ENCODE assay signal across 34 cellular contexts in the genomic region with DNA sequence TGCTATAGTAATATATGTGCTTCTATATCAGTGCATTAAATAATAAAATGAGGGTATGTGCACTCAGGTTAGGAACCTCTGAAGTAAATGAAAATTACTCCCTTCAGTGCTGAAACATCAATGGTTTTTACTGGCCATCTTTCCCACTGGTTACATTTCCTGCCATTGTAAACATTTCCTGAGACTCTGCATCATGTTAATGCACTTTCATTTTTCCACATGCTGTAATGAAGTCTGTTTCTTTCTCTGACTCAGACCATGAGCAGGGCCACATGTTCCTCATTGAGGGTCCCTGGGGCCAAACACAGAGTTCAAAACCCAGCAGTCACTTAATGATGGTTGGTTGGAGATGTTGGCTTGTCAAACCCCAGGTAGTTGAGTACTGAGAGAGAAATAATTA. TPM values are rescaled to one million over a fixed set of nuclear protein-coding genes. Genes with fewer than 3 reads are reported as not detected.
"Had no signal": no experiment of that assay in that cellular context is flagged by ENCODE, and none has a peak within 500 bp of the region (broad histone marks: within the 10 kb centered on the region; RNA-seq: fewer than 3 reads in every experiment).

No MANE protein-coding gene starts in this region.

- ATAC-seq: activated CD4-positive, alpha-beta T cell treated with anti-CD3 and anti-CD28 coated beads for 36 hours had no signal

- DNase-seq: activated CD4-positive, alpha-beta T cell treated with anti-CD3 and anti-CD28 coated beads for 36 hours; activated CD4-positive, alpha-beta T cell treated with anti-CD3 and anti-CD28 coated beads, Interleukin-2, amount 50 U/mL, for 4 hours; activated CD4-positive, CD25-positive, alpha-beta regulatory T cell; activated effector memory CD4-positive, alpha-beta T cell treated with anti-CD3 and anti-CD28 coated beads, Interleukin-2, amount 50 U/mL, for 16 hours; activated naive CD4-positive, alpha-beta T cell treated with anti-CD3 and anti-CD28 coated beads for 36 hours; activated naive CD8-positive, alpha-beta T cell treated with anti-CD3 and anti-CD28 coated beads for 36 hours; adrenal gland; brain microvascular endothelial cell; caudate nucleus; cortex of kidney; endodermal cell; esophagus squamous epithelium; foreskin melanocyte; glutamatergic neuron; islet precursor cell; left ventricle myocardium inferior; naive B cell; nephron progenitor cell; ovary; stimulated activated CD4-positive, alpha-beta T cell treated with anti-CD3 and anti-CD28 coated beads, Interleukin-1b, Interleukin-23, amount 100 ng/mL, for 48 hours; stimulated activated naive CD4-positive, alpha-beta T cell; T-helper 1 cell had no signal

- H3K36me3 Mint-ChIP-seq: activated naive CD8-positive, alpha-beta T cell treated with anti-CD3 and anti-CD28 coated beads for 36 hours; mesothelial cell of epicardium; naive B cell had no signal

- H3K4me1 ChIP-seq: adrenal gland, ascending aorta, left ventricle myocardium inferior, right atrium auricular region, tibial nerve had no signal

- H3K9me3 ChIP-seq: adrenal gland, ascending aorta, left ventricle myocardium inferior, neutrophil, ovary, prostate gland, right atrium auricular region, suprapubic skin, tibial nerve had no signal

- H3K4me2 ChIP-seq: smooth muscle cell had no signal

- H3K4me1 Mint-ChIP-seq: activated CD4-positive, alpha-beta T cell treated with anti-CD3 and anti-CD28 coated beads for 36 hours; activated naive CD8-positive, alpha-beta T cell treated with anti-CD3 and anti-CD28 coated beads for 36 hours; endodermal cell; mesothelial cell of epicardium; naive B cell; nephron progenitor cell had no signal

- H3K4me3 ChIP-seq: adrenal gland, ascending aorta, esophagus squamous epithelium, left ventricle myocardium inferior, lung, ovary, prostate gland, right atrium auricular region, smooth muscle cell, suprapubic skin, tibial nerve had no signal

- H3K27ac ChIP-seq: adrenal gland, ascending aorta, brain microvascular endothelial cell, epithelial cell of prostate, esophagus squamous epithelium, left ventricle myocardium inferior, neutrophil, ovary, prostate gland, right atrium auricular region, suprapubic skin, tibial nerve had no signal

- H3K36me3 ChIP-seq: adrenal gland, ascending aorta, brain microvascular endothelial cell, left ventricle myocardium inferior, neutrophil, ovary, prostate gland, right atrium auricular region, suprapubic skin, tibial nerve had no signal

- H3K27me3 ChIP-seq: adrenal gland, ascending aorta, brain microvascular endothelial cell, esophagus squamous epithelium, neutrophil, ovary, right atrium auricular region, tibial nerve had no signal

- H3K4me3 Mint-ChIP-seq: activated CD4-positive, alpha-beta T cell treated with anti-CD3 and anti-CD28 coated beads for 36 hours; activated naive CD4-positive, alpha-beta T cell treated with anti-CD3 and anti-CD28 coated beads for 36 hours; activated naive CD8-positive, alpha-beta T cell treated with anti-CD3 and anti-CD28 coated beads for 36 hours; endodermal cell; mesothelial cell of epicardium; naive B cell; nephron progenitor cell; T-helper 2 cell treated with Interferon-gamma antibody and Interleukin-4, amounts not matched to agents 5 μg/mL and 100 μg/mL, for 36 hours had no signal

- H3K27ac Mint-ChIP-seq: activated CD4-positive, alpha-beta T cell treated with anti-CD3 and anti-CD28 coated beads for 36 hours; activated naive CD4-positive, alpha-beta T cell treated with anti-CD3 and anti-CD28 coated beads for 36 hours; activated naive CD8-positive, alpha-beta T cell treated with anti-CD3 and anti-CD28 coated beads for 36 hours; endodermal cell; mesothelial cell of epicardium; naive B cell; nephron progenitor cell; T-helper 2 cell treated with Interferon-gamma antibody and Interleukin-4, amounts not matched to agents 5 μg/mL and 100 μg/mL, for 36 hours had no signal

- H3K9me3 Mint-ChIP-seq: activated naive CD4-positive, alpha-beta T cell treated with anti-CD3 and anti-CD28 coated beads for 36 hours; activated naive CD8-positive, alpha-beta T cell treated with anti-CD3 and anti-CD28 coated beads for 36 hours; T-helper 2 cell treated with Interferon-gamma antibody and Interleukin-4, amounts not matched to agents 5 μg/mL and 100 μg/mL, for 36 hours had no signal

RNA-seq across cellular contexts. Expression of a gene that starts 15.3 kb away (rescaled TPM):
- total RNA-seq: activated CD4-positive, alpha-beta T cell treated with anti-CD3 and anti-CD28 coated beads for 36 hours; activated naive CD4-positive, alpha-beta T cell treated with anti-CD3 and anti-CD28 coated beads for 36 hours; activated naive CD8-positive, alpha-beta T cell treated with anti-CD3 and anti-CD28 coated beads for 36 hours; ascending aorta; chondrocyte; endodermal cell; right atrium auricular region; tibial nerve had no signal
- polyA plus RNA-seq: ovary had no signal
